In the genomic region with DNA sequence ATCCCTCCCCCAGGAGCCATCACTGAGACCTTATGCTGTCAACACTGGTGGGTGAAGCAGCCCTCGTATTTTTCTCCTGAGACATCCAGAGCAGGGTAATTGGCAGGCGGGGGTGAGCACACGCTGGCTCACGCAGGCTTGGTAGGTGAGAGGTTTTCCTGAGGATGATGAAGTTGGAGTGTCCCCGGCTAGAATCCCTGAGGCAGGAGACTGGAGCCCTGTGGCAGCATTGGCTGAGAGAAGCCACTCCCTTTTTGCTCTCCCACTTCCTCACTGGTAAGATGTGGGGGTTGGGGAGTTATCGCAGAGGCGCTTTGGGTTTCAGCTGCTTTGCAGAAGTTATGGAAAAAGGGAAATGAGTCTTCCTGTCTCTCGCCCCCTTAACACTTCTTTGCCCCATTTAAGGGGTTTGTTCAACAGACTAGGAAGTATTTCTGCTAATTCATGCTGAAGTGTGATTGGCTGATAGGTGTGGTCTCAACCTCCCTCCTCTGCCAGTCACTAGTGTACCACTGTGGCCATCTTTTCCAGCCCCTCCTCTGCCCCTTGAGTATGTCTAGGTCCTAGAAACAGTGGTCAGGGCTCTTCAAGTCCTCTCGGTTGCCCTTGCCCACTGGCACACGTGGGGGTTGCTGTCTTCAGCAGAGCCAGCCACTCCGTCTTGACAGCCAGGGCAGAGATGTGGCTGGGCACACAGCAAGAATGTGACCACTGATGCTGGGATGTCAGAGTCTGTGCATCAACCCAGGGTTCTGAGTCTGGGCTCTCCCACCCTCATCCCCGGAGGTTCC, we compare ENCODE assay signal across 8 cellular contexts.
DNase-seq lines count a peak whose midpoint lies in the region; ATAC-seq and TF ChIP-seq lines count a peak whose summit lies in the region.

No MANE protein-coding gene starts in this region.

- ATAC-seq in GM19395 (IDR thresholded peaks at IDR 0.05; ENCODE audit: unreplicated experiment) (peak; percentile 47), HG03460 (IDR thresholded peaks at IDR 0.05; ENCODE audit: unreplicated experiment) (peak; percentile 44)

- H3K36me3 ChIP-seq in BLaER1 = peaks cover 56% of the 10 kb centered on the region
- no peaks in the 10 kb centered on the region for H3K36me3 ChIP-seq in parathyroid adenoma (ENCODE audit: control insufficient read depth, insufficient read depth, low read length)

- H3K9ac ChIP-seq in BLaER1 (peak overlapping the region; percentile 76), parathyroid adenoma (no peak overlapping the region)

- H3K79me2 ChIP-seq in parathyroid adenoma = peaks cover 2% of the 10 kb centered on the region

- H3K27ac ChIP-seq in BLaER1 (peak overlapping the region; percentile 87), parathyroid adenoma (peak overlapping the region; percentile 68)

- peak overlapping the region; percentile 15 for H2AFZ ChIP-seq in parathyroid adenoma

- H3K4me2 ChIP-seq in BLaER1 (peak overlapping the region; percentile 85), parathyroid adenoma (ENCODE audit: low read length) (no peak overlapping the region)

- H3K4me1 ChIP-seq in BLaER1 (peaks cover 52% of the 10 kb centered on the region), parathyroid adenoma (peaks cover 3% of the 10 kb centered on the region)

- DNase-seq in activated CD4-positive, CD25-positive, alpha-beta regulatory T cell treated with anti-CD3 and anti-CD28 coated beads, Interleukin-2, amount 50 U/mL, for 72 hours = peak; percentile 43
- DNase-seq in fibroblast of peridontal ligament (ENCODE audit: extremely low read depth) (peak; percentile 49), GOT3 (lab: John Stamatoyannopoulos, UW) (no peak), NCI-H1048 (lab: John Stamatoyannopoulos, UW) (no peak)

- H3K9me3 ChIP-seq in BLaER1 (no peaks in the 10 kb centered on the region), parathyroid adenoma (ENCODE audit: control insufficient read depth, low read length) (no peaks in the 10 kb centered on the region)

- H3K4me3 ChIP-seq in BLaER1 = peak overlapping the region; percentile 52
- no peak overlapping the region for H3K4me3 ChIP-seq in parathyroid adenoma (ENCODE audit: low read depth, low read length)

- H3K27me3 ChIP-seq in BLaER1 = no peaks in the 10 kb centered on the region
- no peaks in the 10 kb centered on the region for H3K27me3 ChIP-seq in parathyroid adenoma (ENCODE audit: control insufficient read depth, insufficient read depth, low read length)

- no peak for TF ChIP-seq CTCF in parathyroid adenoma (IDR thresholded peaks at IDR 0.05)

- H4K20me1 ChIP-seq in BLaER1 = peaks cover 81% of the 10 kb centered on the region

Comparison
In these comparisons a context has a peak if more than half of its experiments do, and no peak if none do; other contexts are left out.
1. DNase-seq: peak in activated CD4-positive, CD25-positive, alpha-beta regulatory T cell treated with anti-CD3 and anti-CD28 coated beads, Interleukin-2, amount 50 U/mL, for 72 hours (single experiment) and fibroblast of peridontal ligament (single experiment); none in GOT3 (single experiment) and NCI-H1048 (single experiment).